ENCODE assay signal across 8 cellular contexts in genomic region chr14:34699873-34700621, GRCh38. TPM values are rescaled to one million over a fixed set of nuclear protein-coding genes. Genes with fewer than 3 reads are reported as not detected.
DNase-seq lines count a peak whose midpoint lies in the region; ATAC-seq, FAIRE-seq and TF ChIP-seq lines count a peak whose summit lies in the region.

No MANE protein-coding gene starts in this region.

- FAIRE-seq in TTC549 (lab: Jason Lieb, UNC) = peak; percentile 77

- peak; percentile 78 for DNase-seq in AG09309 (ENCODE audit: low read depth)
- peak; percentile 25 for DNase-seq in NCI-H1092 (lab: John Stamatoyannopoulos, UW)
- DNase-seq in kidney epithelial cell (ENCODE audit: low read depth) = peak; percentile 79
- no peak for DNase-seq in activated CD4-positive, alpha-beta T cell treated with anti-CD3 and anti-CD28 coated beads, Interleukin-2, amount 10 ng/mL, durations not matched to agents 24 days and 14 days
- DNase-seq in testis = no peak

- TF ChIP-seq CTCF in AG09309 (IDR thresholded peaks at IDR 0.05; ENCODE audit: control insufficient read depth, insufficient read depth, low read depth, low read length, missing control alignments) (no peak), kidney epithelial cell (IDR thresholded peaks at IDR 0.05; ENCODE audit: insufficient read depth, low read length, poor library complexity, severe bottlenecking) (no peak), testis (IDR thresholded peaks at IDR 0.05) (no peak)

- no peak overlapping the region for H3K27ac Mint-ChIP-seq in activated CD4-positive, alpha-beta T cell treated with anti-CD3 and anti-CD28 coated beads, Interleukin-2, amount 10 ng/mL, durations not matched to agents 24 days and 14 days

- H3K27ac ChIP-seq in testis = no peak overlapping the region

- no peak for ATAC-seq in HG03354 (IDR thresholded peaks at IDR 0.05; ENCODE audit: poor library complexity, severe bottlenecking, unreplicated experiment)
- ATAC-seq in HG02642 (IDR thresholded peaks at IDR 0.05; ENCODE audit: poor library complexity, unreplicated experiment) = no peak

- no peak overlapping the region for H3K4me3 Mint-ChIP-seq in activated CD4-positive, alpha-beta T cell treated with anti-CD3 and anti-CD28 coated beads, Interleukin-2, amount 10 ng/mL, durations not matched to agents 24 days and 14 days

- no peaks in the 10 kb centered on the region for H3K9me3 Mint-ChIP-seq in activated CD4-positive, alpha-beta T cell treated with anti-CD3 and anti-CD28 coated beads, Interleukin-2, amount 10 ng/mL, durations not matched to agents 24 days and 14 days

- H3K4me3 ChIP-seq in AG09309 (ENCODE audit: control insufficient read depth, low read depth, low read length) (no peak overlapping the region), kidney epithelial cell (ENCODE audit: low read depth, low read length) (no peak overlapping the region), testis (no peak overlapping the region)

- TF ChIP-seq POLR2A in testis (IDR thresholded peaks at IDR 0.05) = no peak

- no peaks in the 10 kb centered on the region for H3K9me3 ChIP-seq in testis

- H3K27me3 Mint-ChIP-seq in activated CD4-positive, alpha-beta T cell treated with anti-CD3 and anti-CD28 coated beads, Interleukin-2, amount 10 ng/mL, durations not matched to agents 24 days and 14 days = peaks cover 3% of the 10 kb centered on the region

- H3K4me1 Mint-ChIP-seq in activated CD4-positive, alpha-beta T cell treated with anti-CD3 and anti-CD28 coated beads, Interleukin-2, amount 10 ng/mL, durations not matched to agents 24 days and 14 days = no peaks in the 10 kb centered on the region

- H3K4me1 ChIP-seq in testis = no peaks in the 10 kb centered on the region

- intact Hi-C loops in activated CD4-positive, alpha-beta T cell treated with anti-CD3 and anti-CD28 coated beads, Interleukin-2, amount 10 ng/mL, durations not matched to agents 24 days and 14 days (cut with micrococcal nuclease) = no loop called here
- intact Hi-C loops in testis (cut with DNase I; ENCODE audit: low total_unique reads) = no loop called here

- WGBS in testis, 2 donors = 45 to 51% methylated on average over 4 of the region's 4 CpGs

- H3K27me3 ChIP-seq in kidney epithelial cell (ENCODE audit: control insufficient read depth, insufficient read depth, low read length) (no peaks in the 10 kb centered on the region), testis (no peaks in the 10 kb centered on the region)

- H3K36me3 ChIP-seq in kidney epithelial cell (ENCODE audit: control insufficient read depth, insufficient read depth, low read length) = no peaks in the 10 kb centered on the region
- no peaks in the 10 kb centered on the region for H3K36me3 ChIP-seq in testis (ENCODE audit: low read depth, missing control alignments)

- H3K36me3 Mint-ChIP-seq in activated CD4-positive, alpha-beta T cell treated with anti-CD3 and anti-CD28 coated beads, Interleukin-2, amount 10 ng/mL, durations not matched to agents 24 days and 14 days (ENCODE audit: low read depth) = no peaks in the 10 kb centered on the region

RNA-seq across cellular contexts. Expression of gene CFL2, which starts 14.3 kb away (rescaled TPM):
- total RNA-seq in kidney epithelial cell (32.4 and 34.0 TPM in 2 replicates), testis (10 to 100 TPM; 66.8 to 67.7 TPM)
- 4.9 and 6.0 TPM in 2 replicates for total RNA-seq in activated CD4-positive, alpha-beta T cell treated with anti-CD3 and anti-CD28 coated beads, Interleukin-2, amount 10 ng/mL, durations not matched to agents 24 days and 14 days
- 92.4 TPM for polyA plus RNA-seq in testis (ENCODE audit: insufficient read depth, low read depth, low replicate concordance)

Comparison
In these comparisons a context has a peak if more than half of its experiments do, and no peak if none do; other contexts are left out.
1. DNase-seq: peak in AG09309 (single experiment), NCI-H1092 (single experiment) and kidney epithelial cell (single experiment); none in activated CD4-positive, alpha-beta T cell treated with anti-CD3 and anti-CD28 coated beads, Interleukin-2, amount 10 ng/mL, durations not matched to agents 24 days and 14 days (single experiment) and testis (single experiment).